ENCODE assay signal across 16 cellular contexts in genomic region chr7:50921114-50921513, GRCh38.
A peak's percentile ranks its signal among the peaks of the same experiment; 100 is the strongest.
DNase-seq lines count a peak whose midpoint lies in the region; ATAC-seq, FAIRE-seq and TF ChIP-seq lines count a peak whose summit lies in the region.
"Had no signal": no experiment of that assay in that cellular context is flagged by ENCODE, and none has a peak within 500 bp of the region (broad histone marks: within the 10 kb centered on the region; RNA-seq: fewer than 3 reads in every experiment).

No MANE protein-coding gene starts in this region.

- DNase-seq in stimulated activated CD4-positive, alpha-beta T cell treated with anti-CD3 and anti-CD28 coated beads, Interleukin-15, amount 100 ng/mL, for 24 hours = peak; percentile 42
- DNase-seq in stimulated activated CD4-positive, alpha-beta T cell treated with anti-CD3 and anti-CD28 coated beads, Interleukin-4, amount 100 ng/mL, for 24 hours = no peak
- peak in 1 of 2 experiments; percentile 89 for DNase-seq in PC-9
- peak in 41 of 42 donors; percentile 31 to 92 (median 65) for DNase-seq in head of caudate nucleus
- DNase-seq in T-helper 1 cell = no peak
- no peak for DNase-seq in HepG2 (ENCODE audit: low spot score)
- DNase-seq: activated CD4-positive, CD25-positive, alpha-beta regulatory T cell treated with anti-CD3 and anti-CD28 coated beads, Interleukin-2, amount 50 U/mL, for 72 hours; H7; KG1; left lung; NCI-H526 had no signal

- H3K27ac ChIP-seq in PC-9 = no peak overlapping the region
- H3K27ac ChIP-seq in HepG2 (ENCODE audit: extremely low read length, insufficient read depth, low read length) = no peak overlapping the region
- H3K27ac ChIP-seq: esophagus muscularis mucosa, left lung, right atrium auricular region, SK-N-MC had no signal

- H3K79me2 ChIP-seq in PC-9 (ENCODE audit: low read depth) (no peaks in the 10 kb centered on the region), HepG2 (ENCODE audit: insufficient read depth, low read length) (no peaks in the 10 kb centered on the region)

- TF ChIP-seq EP300 in HepG2 (IDR thresholded peaks at IDR 0.05; ENCODE audit: low read depth in 2 of 2, low read length in 2 of 2) (no peak), HepG2 (CRISPR knock-in tag; IDR thresholded peaks at IDR 0.05; ENCODE audit: borderline replicate concordance) (no peak)

- H3K9ac ChIP-seq in HepG2 (ENCODE audit: insufficient read depth, low read depth, low read length) = no peak overlapping the region

- H2AFZ ChIP-seq in PC-9 (no peak overlapping the region), HepG2 (ENCODE audit: low read length) (no peak overlapping the region)

- H3K4me2 ChIP-seq in PC-9 (peak overlapping the region; percentile 49), HepG2 (ENCODE audit: low read depth, low read length) (no peak overlapping the region)

- H3K9me2 ChIP-seq in PC-9 (ENCODE audit: insufficient read depth) = no peaks in the 10 kb centered on the region

- H3K4me1 ChIP-seq in PC-9 (replicated peaks; ENCODE audit: insufficient read depth) (peaks cover 25% of the 10 kb centered on the region), HepG2 (ENCODE audit: insufficient read depth, low read length) (no peaks in the 10 kb centered on the region)
- H3K4me1 ChIP-seq: esophagus muscularis mucosa, left lung, right atrium auricular region had no signal

- BruUV-seq in PC-9 (replicated peaks; lab: Mats Ljungman, UMichigan) (no TSS peak), HepG2 (replicated peaks; lab: Mats Ljungman, UMichigan) (no TSS peak)

- no peak for TF ChIP-seq RAD21 in HepG2 (CRISPR knock-in tag; IDR thresholded peaks at IDR 0.05)

- no peaks in the 10 kb centered on the region for H3K36me3 ChIP-seq in PC-9 (ENCODE audit: low read depth)
- H3K36me3 ChIP-seq in HepG2 (replicated peaks in 1 of 2; ENCODE audit: control insufficient read depth in 1 of 2, insufficient read depth in 2 of 2, low read length in 2 of 2) = no peaks in the 10 kb centered on the region
- H3K36me3 ChIP-seq: esophagus muscularis mucosa, left lung, right atrium auricular region had no signal

- intact Hi-C loops in PC-9 (cut with micrococcal nuclease; ENCODE audit: unreplicated experiment) = no loop called here
- intact Hi-C loops in head of caudate nucleus (cut with DNase I) = no loop called here
- intact Hi-C loops in HepG2 (cut with micrococcal nuclease; ENCODE audit: unreplicated experiment) = no loop called here

- no peak for TF ChIP-seq POLR2A in HepG2 (IDR thresholded peaks at IDR 0.05; ENCODE audit: insufficient read depth in 1 of 2, low read depth in 2 of 2, low read length in 2 of 2)

- ATAC-seq in GM18517 (IDR thresholded peaks at IDR 0.05; ENCODE audit: unreplicated experiment) (no peak), HepG2 (no peak)
- ATAC-seq: left lung, Panc1 had no signal

- no peak overlapping the region for H3K4me3 ChIP-seq in PC-9
- no peak overlapping the region for H3K4me3 ChIP-seq in HepG2 (replicated peaks in 1 of 3; ENCODE audit: insufficient read depth in 1 of 3, low read depth in 2 of 3, low read length in 3 of 3)
- H3K4me3 ChIP-seq: esophagus muscularis mucosa, left lung, right atrium auricular region, SK-N-MC had no signal

- POLR2A ChIA-PET in PC-9 (lab: Charles Lee; ENCODE audit: unreplicated experiment) = interaction anchor here (0.6 kb wide), 1 partner anchor 249 kb away, joined by 4 read pairs; no protein-coding TSS in a partner anchor
- POLR2A ChIA-PET in HepG2 (lab: Yijun Ruan, JAX) = no interaction called here

- TF ChIP-seq CTCF in PC-9 (conservative IDR thresholded peaks at IDR 0.05) (no peak), HepG2 (CRISPR knock-in tag; IDR thresholded peaks at IDR 0.05) (no peak)

- 21% methylated on average over 2 of the region's 2 CpGs for WGBS in HepG2 (ENCODE audit: low lambda C conversion rate)

- FAIRE-seq in HepG2 (lab: Jason Lieb, UNC) = no peak

- no peaks in the 10 kb centered on the region for H4K20me1 ChIP-seq in PC-9 (ENCODE audit: insufficient read depth)
- no peaks in the 10 kb centered on the region for H4K20me1 ChIP-seq in HepG2 (ENCODE audit: insufficient read depth, low read length)

- CTCF ChIA-PET in PC-9 (lab: Charles Lee) = no interaction called here
- CTCF ChIA-PET in HepG2 (lab: Yijun Ruan, JAX; ENCODE audit: low intra/inter-chr PET ratio, low total read pairs) = no interaction called here

- in situ Hi-C loops in HepG2 (cut with HindIII; ENCODE audit: extremely low pct_ligation_motif_present, low pct_unique_long_range_greater_than_20kb) = no loop called here

- H3F3A ChIP-seq in PC-9 (ENCODE audit: insufficient read depth, low read depth) = peaks cover 14% of the 10 kb centered on the region; the same call in 1 of the 2 replicates

- H3K9me3 ChIP-seq in PC-9 (ENCODE audit: insufficient read depth, low read depth) = no peaks in the 10 kb centered on the region
- H3K9me3 ChIP-seq in HepG2 (ENCODE audit: low read length) = no peaks in the 10 kb centered on the region
- H3K9me3 ChIP-seq: esophagus muscularis mucosa, left lung, right atrium auricular region had no signal

- H3K27me3 ChIP-seq in PC-9 (ENCODE audit: insufficient read depth, low read depth) (no peaks in the 10 kb centered on the region), HepG2 (ENCODE audit: control insufficient read depth in 1 of 2, insufficient read depth in 2 of 2, low read length in 2 of 2) (peaks cover 0 to 4% of the 10 kb centered on the region in 2 experiments; a peak in 1 of 5 replicates)
- H3K27me3 ChIP-seq: esophagus muscularis mucosa, left lung, right atrium auricular region had no signal

TF ChIP-seq in HepG2, 621 proteins besides CTCF, POLR2A, EP300 and RAD21 (continues in another document):
- no peak for TF ChIP-seq CAMTA2 (CRISPR knock-in tag; IDR thresholded peaks at IDR 0.05; ENCODE audit: borderline replicate concordance)
- no peak for TF ChIP-seq ZNF839 (CRISPR knock-in tag; IDR thresholded peaks at IDR 0.05; ENCODE audit: borderline replicate concordance)
- TF ChIP-seq THRA (CRISPR knock-in tag; IDR thresholded peaks at IDR 0.05; ENCODE audit: borderline replicate concordance) = no peak
- no peak for TF ChIP-seq TOPORS (CRISPR knock-in tag; IDR thresholded peaks at IDR 0.05)
- no peak for TF ChIP-seq ZFP41 (CRISPR knock-in tag; IDR thresholded peaks at IDR 0.05; ENCODE audit: borderline replicate concordance)
- TF ChIP-seq ZNF337 (CRISPR knock-in tag; IDR thresholded peaks at IDR 0.05; ENCODE audit: borderline replicate concordance, low read depth) = no peak
- TF ChIP-seq ZNF317 (CRISPR knock-in tag; IDR thresholded peaks at IDR 0.05) = no peak
- TF ChIP-seq HNF4A (CRISPR knock-in tag; IDR thresholded peaks at IDR 0.05) = no peak
- no peak for TF ChIP-seq DPF2 (CRISPR knock-in tag; IDR thresholded peaks at IDR 0.05; ENCODE audit: borderline replicate concordance, low read depth)
- no peak for TF ChIP-seq ARNTL (CRISPR knock-in tag; IDR thresholded peaks at IDR 0.05)
- TF ChIP-seq SKIL (CRISPR knock-in tag; IDR thresholded peaks at IDR 0.05; ENCODE audit: borderline replicate concordance) = no peak
- no peak for TF ChIP-seq ZNF180 (CRISPR knock-in tag; IDR thresholded peaks at IDR 0.05; ENCODE audit: borderline replicate concordance, low read depth)
- TF ChIP-seq SATB2 (CRISPR knock-in tag; IDR thresholded peaks at IDR 0.05) = no peak
- no peak for TF ChIP-seq FOXO1 (CRISPR knock-in tag; IDR thresholded peaks at IDR 0.05)
- TF ChIP-seq HNRNPLL (IDR thresholded peaks at IDR 0.05; ENCODE audit: low read depth, low read length, poor library complexity, severe bottlenecking) = no peak

Comparison
In these comparisons a context has a peak if more than half of its experiments do, and no peak if none do; other contexts are left out.
1. DNase-seq: peak in stimulated activated CD4-positive, alpha-beta T cell treated with anti-CD3 and anti-CD28 coated beads, Interleukin-15, amount 100 ng/mL, for 24 hours (single experiment) and head of caudate nucleus (41 of 42); none in stimulated activated CD4-positive, alpha-beta T cell treated with anti-CD3 and anti-CD28 coated beads, Interleukin-4, amount 100 ng/mL, for 24 hours (single experiment), T-helper 1 cell (0 of 5) and HepG2 (single experiment).